Comparison of ENCODE assay signal across 19 cellular contexts in the genomic region with DNA sequence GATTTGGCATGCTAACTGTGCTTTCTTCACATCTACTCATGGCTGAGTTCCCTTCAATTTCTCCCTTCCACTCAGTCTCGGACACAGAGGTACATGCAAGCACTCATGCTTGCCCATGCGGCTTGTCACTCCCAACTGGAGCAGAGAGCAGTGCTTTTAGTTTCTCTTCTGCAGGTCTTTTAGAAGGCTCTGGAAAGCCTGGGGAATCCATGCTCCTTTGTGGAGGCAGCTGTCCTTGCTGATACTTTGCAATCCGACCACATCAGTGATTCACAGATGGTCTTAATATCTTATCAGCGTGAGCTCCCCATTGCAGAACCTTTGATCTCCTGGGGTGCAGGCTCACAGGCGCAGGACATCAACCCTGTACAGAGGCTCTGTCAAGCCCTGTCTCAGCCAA.
DNase-seq lines count a peak whose midpoint lies in the region; ATAC-seq and TF ChIP-seq lines count a peak whose summit lies in the region.
"Had no signal": no experiment of that assay in that cellular context is flagged by ENCODE, and none has a peak within 500 bp of the region (broad histone marks: within the 10 kb centered on the region; RNA-seq: fewer than 3 reads in every experiment).

No MANE protein-coding gene starts in this region.

- H3K27ac ChIP-seq in foreskin keratinocyte = no peak overlapping the region
- H3K27ac ChIP-seq in thyroid gland = no peak overlapping the region
- H3K27ac ChIP-seq: C4-2B had no signal

- CTCF ChIA-PET in GM10248 (lab: Yijun Ruan, JAX) = interaction anchor here (1.3 to 1.7 kb wide), 2 partner anchors 53 to 1141 kb away, joined by 3 read pairs; no protein-coding TSS in a partner anchor

- H3K9me3 ChIP-seq in thyroid gland (no peaks in the 10 kb centered on the region), T-helper 17 cell (ENCODE audit: control insufficient read depth, low read length, poor library complexity, severe bottlenecking) (no peaks in the 10 kb centered on the region)

- peaks cover 7% of the 10 kb centered on the region for H3K4me1 ChIP-seq in foreskin keratinocyte
- H3K4me1 ChIP-seq in thyroid gland = peaks cover 15 to 22% of the 10 kb centered on the region in 2 donors

- H3K4me3 Mint-ChIP-seq in T-helper 17 cell = no peak overlapping the region
- H3K4me3 Mint-ChIP-seq: HFFc6 had no signal

- intact Hi-C loops in thyroid gland (cut with DNase I) = no loop called here

- no peak overlapping the region for H3K4me3 ChIP-seq in thyroid gland (replicated peaks in 1 of 3)
- H3K4me3 ChIP-seq: MG63 had no signal

- H3K4me1 Mint-ChIP-seq in T-helper 17 cell = no peaks in the 10 kb centered on the region

- TF ChIP-seq CTCF in foreskin keratinocyte (conservative IDR thresholded peaks at IDR 0.05) (no peak), thyroid gland (IDR thresholded peaks at IDR 0.05) (no peak), GM10248 (IDR thresholded peaks at IDR 0.05; ENCODE audit: control extremely low read depth, extremely low read depth, low read depth, missing control alignments) (no peak)

- DNase-seq in OCI-M1 (lab: John Stamatoyannopoulos, UW) (peak; percentile 27), amniotic epithelial cell (ENCODE audit: low read depth) (peak; percentile 76), foreskin keratinocyte (no peak), thyroid gland (peak; percentile 48 to 69), T-helper 17 cell (no peak), GM10248 (ENCODE audit: extremely low spot score) (no peak)
- DNase-seq: ACHN, AML-193, DMS79, H7, HFFc6, MG63, NCI-H1048, NCI-H2081 treated with DMSO at 0.1 percent for 48 hours, NCI-H748 treated with DMSO at 0.1 percent for 48 hours, SHP77 treated with DMSO at 0.1 percent for 48 hours had no signal

- H3K36me3 ChIP-seq in thyroid gland = no peaks in the 10 kb centered on the region
- H3K36me3 ChIP-seq: MG63 had no signal

- H3K36me3 Mint-ChIP-seq in T-helper 17 cell (ENCODE audit: low read depth) = peaks cover 2% of the 10 kb centered on the region

- ATAC-seq in foreskin keratinocyte = peak; percentile 28
- ATAC-seq in HG02678 (IDR thresholded peaks at IDR 0.05; ENCODE audit: unreplicated experiment) = no peak
- no peak for ATAC-seq in T-helper 17 cell
- ATAC-seq: SK-N-SH treated with all-trans-retinoic acid at 6 μM for 48 hours had no signal

- no peak overlapping the region for H3K27ac Mint-ChIP-seq in T-helper 17 cell
- H3K27ac Mint-ChIP-seq: HFFc6 had no signal

- POLR2A ChIA-PET in GM10248 (lab: Yijun Ruan, JAX) = no interaction called here

- peaks cover 5% of the 10 kb centered on the region for H3K27me3 Mint-ChIP-seq in T-helper 17 cell

- 63 to 70% methylated on average over 5 of the region's 5 CpGs for WGBS in thyroid gland, 2 donors

- no peak for TF ChIP-seq POLR2A in thyroid gland (IDR thresholded peaks at IDR 0.05)

- H3K27me3 ChIP-seq in foreskin keratinocyte (no peaks in the 10 kb centered on the region), thyroid gland (no peaks in the 10 kb centered on the region)
- H3K27me3 ChIP-seq: MG63 had no signal

Comparison
In these comparisons a context has a peak if more than half of its experiments do, and no peak if none do; other contexts are left out.
1. DNase-seq: peak in OCI-M1 (single experiment), amniotic epithelial cell (single experiment) and thyroid gland (2 of 2); none in foreskin keratinocyte (0 of 2), T-helper 17 cell (0 of 3) and GM10248 (single experiment).